8 cellular contexts compared by ENCODE assay signal in genomic region chr5:109409844-109410388, GRCh38. TPM values are rescaled to one million over a fixed set of nuclear protein-coding genes. Genes with fewer than 3 reads are reported as not detected.
DNase-seq lines count a peak whose midpoint lies in the region; ATAC-seq, FAIRE-seq and TF ChIP-seq lines count a peak whose summit lies in the region.

Gene PJA2 (minus strand): TSS chr5:109409974. CDS start chr5:109383433, 26,541 bp downstream.

- TF ChIP-seq CTCF in GM12873 (IDR thresholded peaks at IDR 0.05; ENCODE audit: insufficient read depth, low read depth, low read length, missing control alignments): peak; percentile 22
- TF ChIP-seq CTCF in pancreas (IDR thresholded peaks at IDR 0.05): peak in 3 of 4 donors; percentile 19 to 37 (median 27)
- TF ChIP-seq CTCF in tibial artery (IDR thresholded peaks at IDR 0.05): peak; percentile 34 to 52

- H3K9ac ChIP-seq in adipocyte (ENCODE audit: low read length): peak within 1 kb of the TSS; percentile 97

- H3K4me1 ChIP-seq in adipocyte (ENCODE audit: control insufficient read depth, insufficient read depth, low read length): peaks cover 39% of the 10 kb centered on the region
- peaks cover 8 to 47% (median 38%) of the 10 kb centered on the region in 3 donors for H3K4me1 ChIP-seq in pancreas
- peaks cover 0 to 59% (median 24%) of the 10 kb centered on the region in 4 donors for H3K4me1 ChIP-seq in tibial artery

- H3K27me3 ChIP-seq in adipocyte (replicated peaks; ENCODE audit: control insufficient read depth, insufficient read depth, low read length) (no peaks in the 10 kb centered on the region), pancreas (no peaks in the 10 kb centered on the region), tibial artery (no peaks in the 10 kb centered on the region)

- intact Hi-C loops in Right ventricle myocardium superior (cut with DNase I): no loop called here
- intact Hi-C loops in pancreas (cut with DNase I): no loop called here
- intact Hi-C loops in tibial artery (cut with DNase I; ENCODE audit: low total_unique reads): loop anchor here (1.0 kb wide), 1 partner anchor 662 kb away; no protein-coding TSS in a partner anchor

- no peaks in the 10 kb centered on the region for H3K36me3 ChIP-seq in adipocyte (ENCODE audit: control insufficient read depth, insufficient read depth, low read length, severe bottlenecking)
- no peaks in the 10 kb centered on the region for H3K36me3 ChIP-seq in pancreas
- H3K36me3 ChIP-seq in tibial artery: no peaks in the 10 kb centered on the region

- 0 to 2% methylated on average over 31 to 44 of the region's 44 CpGs for WGBS in pancreas, 2 donors

- H3K27ac ChIP-seq in pancreas (peak within 1 kb of the TSS; percentile 91 to 99 (median 96)), tibial artery (peak within 1 kb of the TSS; percentile 97 to 100)

- peak within 1 kb of the TSS; percentile 93 for H3K4me3 ChIP-seq in adipocyte (ENCODE audit: low read length)
- peak within 1 kb of the TSS; percentile 49 to 88 (median 82) for H3K4me3 ChIP-seq in pancreas
- H3K4me3 ChIP-seq in tibial artery: peak within 1 kb of the TSS; percentile 84 to 93

- FAIRE-seq in pancreas (lab: Jason Lieb, UNC): peak; percentile 96

- peak; percentile 84 for ATAC-seq in HG02798 (IDR thresholded peaks at IDR 0.05; ENCODE audit: poor library complexity, unreplicated experiment)
- ATAC-seq in Right ventricle myocardium superior (ENCODE audit: poor library complexity): peak; percentile 95
- ATAC-seq in pancreas: peak; percentile 87 to 92 (median 90)

- DNase-seq in NCI-H1436 (lab: John Stamatoyannopoulos, UW): peak; percentile 100
- peak; percentile 94 for DNase-seq in T follicular helper cell (ENCODE audit: low read depth)
- peak; percentile 100 for DNase-seq in adipocyte (ENCODE audit: low read depth)
- peak; percentile 99 for DNase-seq in Right ventricle myocardium superior
- peak; percentile 96 to 99 (median 98) for DNase-seq in pancreas
- peak; percentile 100 for DNase-seq in tibial artery

- no peaks in the 10 kb centered on the region for H3K9me3 ChIP-seq in adipocyte (ENCODE audit: control insufficient read depth, low read length)
- H3K9me3 ChIP-seq in pancreas: no peaks in the 10 kb centered on the region
- peaks cover 0 to 2% (median 0%) of the 10 kb centered on the region in 3 donors for H3K9me3 ChIP-seq in tibial artery

RNA-seq across cellular contexts. Expression of gene PJA2, which starts in this region (rescaled TPM):
- total RNA-seq in Right ventricle myocardium superior: 70.5 TPM
- total RNA-seq in pancreas: 10 to 100 TPM; 25.0 to 49.7 (median 37.5) TPM
- 10 to 100 TPM; 10.4 to 30.9 TPM for polyA plus RNA-seq in pancreas

Comparison
In these comparisons a context has a peak if more than half of its experiments do, and no peak if none do; other contexts are left out.
1. Peak in every context shown above with its lines: DNase-seq, ATAC-seq, H3K4me3 ChIP-seq and H3K27ac ChIP-seq.